ENCODE assay signal across 8 cellular contexts in the genomic region with DNA sequence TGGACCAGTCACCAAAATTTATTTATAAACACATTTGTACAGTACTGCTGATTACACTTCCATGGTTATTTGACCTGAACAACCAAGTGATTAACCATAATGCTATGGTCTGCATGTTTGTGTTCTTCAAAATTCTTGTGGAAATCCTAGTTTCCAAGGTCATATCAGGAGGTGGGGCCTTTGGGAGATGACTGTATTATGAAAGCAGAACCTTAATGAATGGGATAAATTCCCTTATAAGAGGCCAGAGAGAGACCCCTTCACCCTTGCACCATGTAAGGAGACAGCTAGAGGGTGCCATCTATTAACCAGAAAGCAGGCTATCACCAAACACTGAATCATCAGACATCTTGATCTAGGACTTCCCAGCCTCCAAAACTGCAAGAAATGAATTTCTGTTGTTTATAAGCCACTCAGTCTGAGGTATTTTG. TPM values are rescaled to one million over a fixed set of nuclear protein-coding genes. Genes with fewer than 3 reads are reported as not detected.
DNase-seq lines count a peak whose midpoint lies in the region; ATAC-seq and TF ChIP-seq lines count a peak whose summit lies in the region.

No MANE protein-coding gene starts in this region.

- H2AFZ ChIP-seq in hepatocyte, result no peak overlapping the region

- no peaks in the 10 kb centered on the region for H3K36me3 ChIP-seq in hepatocyte (replicated peaks; ENCODE audit: insufficient read depth, low read depth)
- no peaks in the 10 kb centered on the region for H3K36me3 ChIP-seq in upper lobe of right lung

- no peaks in the 10 kb centered on the region for H3K9me3 ChIP-seq in hepatocyte (ENCODE audit: low read depth)
- H3K9me3 ChIP-seq in upper lobe of right lung, result no peaks in the 10 kb centered on the region

- peak overlapping the region; percentile 96 for H3K27ac ChIP-seq in hepatocyte
- peak overlapping the region; percentile 12 for H3K27ac ChIP-seq in upper lobe of right lung

- CTCF ChIA-PET in activated CD4-positive, alpha-beta T cell treated with anti-CD3 and anti-CD28 coated beads for 36 hours (lab: Charles Lee), result interaction anchor here (0.8 to 1.5 kb wide), 3 partner anchors 12 to 119 kb away, joined by 3 to 4 read pairs (median 3); no protein-coding TSS in a partner anchor

- peak; percentile 16 for DNase-seq in activated CD4-positive, alpha-beta T cell treated with anti-CD3 and anti-CD28 coated beads for 36 hours
- no peak for DNase-seq in activated CD4-positive, alpha-beta T cell treated with anti-CD3 and anti-CD28 coated beads for 48 hours
- DNase-seq in KBM-7 (peak; percentile 72), hepatocyte (ENCODE audit: low spot score) (peak; percentile 36), upper lobe of right lung (no peak)
- no peak for DNase-seq in activated CD4-positive, CD25-positive, alpha-beta regulatory T cell treated with anti-CD3 and anti-CD28 coated beads, Interleukin-2, amount 50 U/mL, for 72 hours

- H3K4me2 ChIP-seq in hepatocyte, result peak overlapping the region; percentile 93

- H3K27me3 Mint-ChIP-seq in activated CD4-positive, alpha-beta T cell treated with anti-CD3 and anti-CD28 coated beads for 36 hours, result no peaks in the 10 kb centered on the region

- H4K20me1 ChIP-seq in hepatocyte (ENCODE audit: insufficient read depth, poor library complexity, severe bottlenecking), result no peaks in the 10 kb centered on the region

- no peaks in the 10 kb centered on the region for H3K9me2 ChIP-seq in hepatocyte (replicated peaks; ENCODE audit: insufficient read depth)

- peaks cover 2% of the 10 kb centered on the region for H3K9me3 Mint-ChIP-seq in activated CD4-positive, alpha-beta T cell treated with anti-CD3 and anti-CD28 coated beads for 36 hours (ENCODE audit: low read depth)

- peak overlapping the region; percentile 42 for H3K27ac Mint-ChIP-seq in activated CD4-positive, alpha-beta T cell treated with anti-CD3 and anti-CD28 coated beads for 36 hours

- peak overlapping the region; percentile 87 for H3K4me3 Mint-ChIP-seq in activated CD4-positive, alpha-beta T cell treated with anti-CD3 and anti-CD28 coated beads for 36 hours

- H3K4me3 ChIP-seq in WI38 (ENCODE audit: low read depth, low read length) (peak overlapping the region; percentile 24; the same call in 1 of the 2 replicates), hepatocyte (no peak overlapping the region), upper lobe of right lung (no peak overlapping the region)

- in situ Hi-C loops in KBM-7 (cut with MboI; ENCODE audit: low pct_unique_long_range_greater_than_20kb, low sequenced_read_pairs), result no loop called here

- peaks cover 44% of the 10 kb centered on the region for H3K79me2 ChIP-seq in hepatocyte

- peak; percentile 28 for ATAC-seq in activated CD4-positive, alpha-beta T cell treated with anti-CD3 and anti-CD28 coated beads for 36 hours
- no peak for ATAC-seq in upper lobe of right lung
- ATAC-seq in HG03196 (IDR thresholded peaks at IDR 0.05; ENCODE audit: unreplicated experiment), result no peak

- peaks cover 26% of the 10 kb centered on the region for H3K4me1 ChIP-seq in hepatocyte (ENCODE audit: insufficient read depth)
- H3K4me1 ChIP-seq in upper lobe of right lung, result peaks cover 24% of the 10 kb centered on the region

- intact Hi-C loops in activated CD4-positive, alpha-beta T cell treated with anti-CD3 and anti-CD28 coated beads for 36 hours (cut with DNase I, micrococcal nuclease), result loop anchor here (5.0 kb wide), 1 partner anchor 119 kb away; no protein-coding TSS in a partner anchor
- intact Hi-C loops in upper lobe of right lung (cut with DNase I), result no loop called here

- POLR2A ChIA-PET in activated CD4-positive, alpha-beta T cell treated with anti-CD3 and anti-CD28 coated beads for 36 hours (lab: Charles Lee), result no interaction called here

- H3K27me3 ChIP-seq in hepatocyte, result no peaks in the 10 kb centered on the region
- no peaks in the 10 kb centered on the region for H3K27me3 ChIP-seq in upper lobe of right lung

- peaks cover 11% of the 10 kb centered on the region for H3K36me3 Mint-ChIP-seq in activated CD4-positive, alpha-beta T cell treated with anti-CD3 and anti-CD28 coated beads for 36 hours (ENCODE audit: low read depth)

- H3K4me1 Mint-ChIP-seq in activated CD4-positive, alpha-beta T cell treated with anti-CD3 and anti-CD28 coated beads for 36 hours, result peaks cover 36% of the 10 kb centered on the region

- TF ChIP-seq CTCF in WI38 (IDR thresholded peaks at IDR 0.05; ENCODE audit: low read depth, low read length) (peak; percentile 28), hepatocyte (IDR thresholded peaks at IDR 0.05; ENCODE audit: poor library complexity) (peak; percentile 40), upper lobe of right lung (IDR thresholded peaks at IDR 0.05) (peak; percentile 17)

RNA-seq across cellular contexts. Expression of gene SCAPER, which starts 1.9 kb away (rescaled TPM):
- 10 to 100 TPM; 25.9 to 35.2 TPM for total RNA-seq in activated CD4-positive, alpha-beta T cell treated with anti-CD3 and anti-CD28 coated beads for 36 hours
- total RNA-seq in hepatocyte (23.4 and 27.4 TPM in 2 replicates), upper lobe of right lung (44.3 TPM)
- polyA plus RNA-seq in hepatocyte, result 20.8 and 37.3 TPM in 2 replicates

RNA-seq across cellular contexts. Expression of gene RCN2, which starts 28.3 kb away (rescaled TPM):
- total RNA-seq in activated CD4-positive, alpha-beta T cell treated with anti-CD3 and anti-CD28 coated beads for 36 hours, result 10 to 100 TPM; 16.6 to 18.9 TPM
- total RNA-seq in hepatocyte (147 and 153 TPM in 2 replicates), upper lobe of right lung (39.4 TPM)
- polyA plus RNA-seq in hepatocyte, result 132 and 144 TPM in 2 replicates

Comparison
In these comparisons a context has a peak if more than half of its experiments do, and no peak if none do; other contexts are left out.
1. DNase-seq: peak in activated CD4-positive, alpha-beta T cell treated with anti-CD3 and anti-CD28 coated beads for 36 hours (single experiment), KBM-7 (single experiment) and hepatocyte (single experiment); none in activated CD4-positive, alpha-beta T cell treated with anti-CD3 and anti-CD28 coated beads for 48 hours (single experiment), upper lobe of right lung (single experiment) and activated CD4-positive, CD25-positive, alpha-beta regulatory T cell treated with anti-CD3 and anti-CD28 coated beads, Interleukin-2, amount 50 U/mL, for 72 hours (single experiment).
2. Peak in every context shown above with its lines, with median percentiles within 50 percentile points of each other: CTCF ChIP-seq.